In the genomic region with DNA sequence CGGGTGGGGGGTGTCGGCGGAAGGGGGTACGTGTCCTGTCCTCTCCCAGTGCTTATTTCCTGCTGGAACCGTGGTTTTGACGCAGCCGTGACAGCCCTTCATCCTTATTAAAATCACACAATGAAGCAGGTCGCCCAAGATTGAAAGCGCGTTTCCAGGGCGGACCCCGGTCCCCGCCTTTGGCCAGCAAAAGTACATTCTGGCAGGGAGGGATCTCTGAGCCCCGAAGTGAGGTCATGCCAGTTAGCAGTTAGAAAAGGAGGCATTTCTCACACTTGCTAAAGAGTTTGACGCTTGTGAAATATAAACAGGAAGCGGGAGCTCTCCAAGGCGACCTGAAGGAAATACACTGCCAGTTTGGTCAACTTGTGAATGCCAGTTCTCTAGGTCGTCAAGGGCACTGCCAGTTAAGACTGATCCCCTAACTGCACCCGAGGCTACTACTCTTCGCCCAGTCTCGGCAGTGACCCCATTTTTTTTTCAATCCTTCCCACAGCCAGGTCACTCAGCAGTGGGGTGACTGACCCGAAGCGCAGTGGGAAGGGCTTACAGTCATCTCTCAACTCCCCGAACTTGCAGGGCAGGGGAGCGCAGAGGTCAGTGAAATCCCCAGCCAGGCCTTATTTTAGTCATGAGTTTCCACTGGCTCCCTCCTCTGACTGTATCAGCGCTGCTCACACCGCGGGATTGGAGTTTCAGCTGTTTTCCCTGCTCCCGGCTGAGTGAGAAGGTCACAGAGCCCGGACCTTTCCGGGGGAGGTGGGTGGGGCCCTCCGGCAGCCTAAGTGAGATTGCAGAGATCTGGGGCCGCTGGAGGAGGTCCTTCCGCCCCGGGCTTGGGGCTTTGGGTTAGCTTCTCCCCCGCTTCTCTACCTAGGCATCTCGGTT, we compare ENCODE assay signal across 8 cellular contexts. TPM values are rescaled to one million over a fixed set of nuclear protein-coding genes. Genes with fewer than 3 reads are reported as not detected.
DNase-seq lines count a peak whose midpoint lies in the region; ATAC-seq and TF ChIP-seq lines count a peak whose summit lies in the region.

No MANE protein-coding gene starts in this region.

- H2AFZ ChIP-seq in ACC112 (ENCODE audit: low read length, unreplicated experiment): peak overlapping the region; percentile 35

- POLR2A ChIA-PET in RWPE1 (lab: Yijun Ruan, JAX; ENCODE audit: low non-redundant PET): no interaction called here

- DNase-seq in RWPE1 (ENCODE audit: low spot score) (peak; percentile 44), head of caudate nucleus (peak in 36 of 42 donors; percentile 15 to 75 (median 50)), osteocyte (ENCODE audit: extremely low spot score, unreplicated experiment) (no peak), upper lobe of right lung (peak; percentile 91)

- no peaks in the 10 kb centered on the region for H3K9me3 ChIP-seq in upper lobe of right lung

- no peaks in the 10 kb centered on the region for H3K27me3 Mint-ChIP-seq in activated naive CD4-positive, alpha-beta T cell treated with anti-CD3 and anti-CD28 coated beads, Interleukin-2, amount 50 U/mL, for 24 hours
- H3K27me3 Mint-ChIP-seq in osteocyte (ENCODE audit: unreplicated experiment): no peaks in the 10 kb centered on the region

- H3K27me3 ChIP-seq in ACC112 (ENCODE audit: insufficient read depth, low read length) (no peaks in the 10 kb centered on the region), upper lobe of right lung (no peaks in the 10 kb centered on the region)

- peaks cover 10% of the 10 kb centered on the region for H3K36me3 Mint-ChIP-seq in activated naive CD4-positive, alpha-beta T cell treated with anti-CD3 and anti-CD28 coated beads, Interleukin-2, amount 50 U/mL, for 24 hours
- peaks cover 11% of the 10 kb centered on the region for H3K36me3 Mint-ChIP-seq in osteocyte (ENCODE audit: unreplicated experiment)

- peaks cover 29% of the 10 kb centered on the region for H3K79me2 ChIP-seq in ACC112 (ENCODE audit: control insufficient read depth, insufficient read depth, low read length, unreplicated experiment)

- peaks cover 45% of the 10 kb centered on the region for H3K4me1 Mint-ChIP-seq in activated naive CD4-positive, alpha-beta T cell treated with anti-CD3 and anti-CD28 coated beads, Interleukin-2, amount 50 U/mL, for 24 hours
- peaks cover 36% of the 10 kb centered on the region for H3K4me1 Mint-ChIP-seq in osteocyte (ENCODE audit: unreplicated experiment)

- H3K9me3 Mint-ChIP-seq in activated naive CD4-positive, alpha-beta T cell treated with anti-CD3 and anti-CD28 coated beads, Interleukin-2, amount 50 U/mL, for 24 hours: no peaks in the 10 kb centered on the region
- no peaks in the 10 kb centered on the region for H3K9me3 Mint-ChIP-seq in osteocyte (ENCODE audit: unreplicated experiment)

- H3K36me3 ChIP-seq in ACC112 (ENCODE audit: insufficient read depth, low read length) (peaks cover 14% of the 10 kb centered on the region), upper lobe of right lung (peaks cover 13% of the 10 kb centered on the region)

- peak overlapping the region; percentile 85 for H3K27ac Mint-ChIP-seq in activated naive CD4-positive, alpha-beta T cell treated with anti-CD3 and anti-CD28 coated beads, Interleukin-2, amount 50 U/mL, for 24 hours
- H3K27ac Mint-ChIP-seq in osteocyte (ENCODE audit: unreplicated experiment): peak overlapping the region; percentile 98

- CTCF ChIA-PET in RWPE1 (lab: Yijun Ruan, JAX): interaction anchor here (0.6 to 1.9 kb wide), 3 partner anchors 110 to 266 kb away, joined by 4 to 7 read pairs (median 4); no protein-coding TSS in a partner anchor

- H3K4me3 Mint-ChIP-seq in activated naive CD4-positive, alpha-beta T cell treated with anti-CD3 and anti-CD28 coated beads, Interleukin-2, amount 50 U/mL, for 24 hours: peak overlapping the region; percentile 97
- H3K4me3 Mint-ChIP-seq in osteocyte (ENCODE audit: unreplicated experiment): peak overlapping the region; percentile 92

- ATAC-seq in GM18907 (IDR thresholded peaks at IDR 0.05; ENCODE audit: unreplicated experiment) (peak; percentile 52), HG03103 (IDR thresholded peaks at IDR 0.05; ENCODE audit: low read depth, unreplicated experiment) (peak; percentile 31), upper lobe of right lung (peak; percentile 5)

- H3K4me1 ChIP-seq in ACC112 (ENCODE audit: control insufficient read depth, insufficient read depth, low read length, unreplicated experiment) (peaks cover 12% of the 10 kb centered on the region), upper lobe of right lung (peaks cover 20% of the 10 kb centered on the region)

- H3K27ac ChIP-seq in ACC112 (ENCODE audit: low read depth, low read length) (peak overlapping the region; percentile 99), RWPE1 (peak overlapping the region; percentile 99), upper lobe of right lung (peak overlapping the region; percentile 100)

- intact Hi-C loops in head of caudate nucleus (cut with DNase I): loop anchor here (5.0 kb wide), 1 partner anchor 255 kb away; no protein-coding TSS in a partner anchor
- intact Hi-C loops in upper lobe of right lung (cut with DNase I): no loop called here

- H3K4me3 ChIP-seq in ACC112 (ENCODE audit: low read depth, low read length) (peak overlapping the region; percentile 77), upper lobe of right lung (peak overlapping the region; percentile 98)

- TF ChIP-seq CTCF in RWPE1 (conservative IDR thresholded peaks at IDR 0.05; ENCODE audit: low read depth) (no peak), osteocyte (IDR thresholded peaks at IDR 0.05) (no peak), upper lobe of right lung (IDR thresholded peaks at IDR 0.05) (no peak)

RNA-seq across cellular contexts. Expression of gene BHLHE40, which starts 2.0 kb away (rescaled TPM):
- total RNA-seq in osteocyte: 34.1 TPM in 2 replicates
- 97.1 TPM for total RNA-seq in upper lobe of right lung
